Comparison of ENCODE assay signal across 32 cellular contexts in the genomic region with DNA sequence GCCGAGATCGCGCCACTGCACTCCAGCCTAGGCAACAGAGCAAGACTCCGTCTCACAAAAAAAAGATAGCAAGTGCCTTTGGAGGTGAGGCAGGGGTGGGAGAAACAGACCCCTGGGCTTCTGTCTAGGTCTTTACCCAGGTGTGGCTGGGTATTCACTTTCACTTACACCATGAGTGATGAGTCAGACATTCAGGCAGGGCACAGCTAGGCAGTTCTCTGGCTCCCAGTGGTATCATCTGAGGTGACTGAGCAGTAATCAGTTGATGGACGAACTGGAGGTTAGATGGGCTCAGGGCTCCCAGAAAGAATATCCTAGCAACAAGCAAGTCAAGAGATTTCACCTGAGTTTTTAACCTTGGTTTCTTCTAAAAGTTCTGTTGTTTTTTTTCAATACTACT.
"Had no signal": no experiment of that assay in that cellular context is flagged by ENCODE, and none has a peak within 500 bp of the region (broad histone marks: within the 10 kb centered on the region; RNA-seq: fewer than 3 reads in every experiment).

No MANE protein-coding gene starts in this region.

- H3K4me1 ChIP-seq: neural progenitor cell, uterus had no signal

- H3K36me3 Mint-ChIP-seq: natural killer cell; stimulated activated memory B cell treated with anti-CD40 and anti-IgM and Interleukin-4, amounts not matched to agents 10 μg/mL and 1 μg/mL and 100 μg/mL, for 72 hours had no signal

- H3K36me3 ChIP-seq: brain microvascular endothelial cell, left lung, lower lobe of right lung, neural progenitor cell, right atrium auricular region, uterus had no signal

- H3K27me3 Mint-ChIP-seq: activated T-cell treated with anti-CD3 and anti-CD28 coated beads, Interleukin-2, amount 50 U/mL, for 24 hours; stimulated activated naive CD8-positive, alpha-beta T cell treated with anti-CD3 and anti-CD28 coated beads, Interleukin-15, amount 100 ng/mL, for 72 hours had no signal

- H3K9ac ChIP-seq: neural progenitor cell had no signal

- H3K27ac Mint-ChIP-seq: activated T-cell treated with anti-CD3 and anti-CD28 coated beads, Interleukin-2, amount 50 U/mL, for 24 hours; dendritic cell treated with granulocyte-macrophage colony-stimulating factor and Interleukin-4, amounts not matched to agents 40 ng/mL and 50 ng/mL, for 4 days; natural killer cell; neural progenitor cell; stimulated activated memory B cell treated with anti-CD40 and anti-IgM and Interleukin-4, amounts not matched to agents 10 μg/mL and 1 μg/mL and 100 μg/mL, for 72 hours; stimulated activated naive CD8-positive, alpha-beta T cell treated with anti-CD3 and anti-CD28 coated beads, Interleukin-15, amount 100 ng/mL, for 72 hours; T-helper 1 cell treated with Interleukin-12 subunit alpha and Interleukin-12 subunit beta and Interleukin-4 antibody, amounts not matched to agents 30 μg/mL and 1 μg/mL, for 36 hours; type B pancreatic cell had no signal

- H3K4me3 Mint-ChIP-seq: activated T-cell treated with anti-CD3 and anti-CD28 coated beads, Interleukin-2, amount 50 U/mL, for 24 hours; dendritic cell treated with granulocyte-macrophage colony-stimulating factor and Interleukin-4, amounts not matched to agents 40 ng/mL and 50 ng/mL, for 4 days; natural killer cell; neural progenitor cell; stimulated activated memory B cell treated with anti-CD40 and anti-IgM and Interleukin-4, amounts not matched to agents 10 μg/mL and 1 μg/mL and 100 μg/mL, for 72 hours; stimulated activated naive CD8-positive, alpha-beta T cell treated with anti-CD3 and anti-CD28 coated beads, Interleukin-15, amount 100 ng/mL, for 72 hours; T-helper 1 cell treated with Interleukin-12 subunit alpha and Interleukin-12 subunit beta and Interleukin-4 antibody, amounts not matched to agents 30 μg/mL and 1 μg/mL, for 36 hours; type B pancreatic cell had no signal

- H3K4me2 ChIP-seq: neural progenitor cell, smooth muscle cell had no signal

- H3K4me3 ChIP-seq: left lung, lower lobe of right lung, neural progenitor cell, right atrium auricular region, smooth muscle cell, uterus had no signal

- H3K9me3 ChIP-seq: left lung, lower lobe of right lung, right atrium auricular region, uterus had no signal

- H3K27me3 ChIP-seq: brain microvascular endothelial cell, left lung, neural progenitor cell, right atrium auricular region, uterus had no signal

- H3K27ac ChIP-seq: brain microvascular endothelial cell, left lung, lower lobe of right lung, neural progenitor cell, right atrium auricular region, uterus, VCaP had no signal

- DNase-seq: activated CD4-positive, alpha-beta T cell treated with anti-CD3 and anti-CD28 coated beads for 48 hours; activated CD4-positive, alpha-beta T cell treated with anti-CD3 and anti-CD28 coated beads, Interleukin-2, amount 50 U/mL, for 48 hours; activated CD8-positive, alpha-beta memory T cell treated with anti-CD3 and anti-CD28 coated beads, Interleukin-2, amount 50 U/mL, for 48 hours; activated gamma-delta T cell; activated naive CD4-positive, alpha-beta T cell treated with anti-CD3 and anti-CD28 coated beads, Interleukin-2, amount 50 U/mL, for 16 hours; activated T-cell treated with anti-CD3 and anti-CD28 coated beads, Interleukin-2, amount 50 U/mL, for 24 hours; amniotic stem cell; brain microvascular endothelial cell; central memory CD4-positive, alpha-beta T cell; effector CD4-positive, alpha-beta T cell; hippocampal formation; left lung; lower lobe of right lung; mesendoderm; natural killer cell; occipital lobe; stimulated activated CD4-positive, alpha-beta T cell treated with anti-CD3 and anti-CD28 coated beads, Interleukin-1b, Interleukin-23, amount 100 ng/mL, for 48 hours; stimulated activated CD4-positive, alpha-beta T cell treated with anti-CD3 and anti-CD28 coated beads, Interleukin-4, amount 100 ng/mL, for 4 hours; stimulated activated CD8-positive, alpha-beta memory T cell treated with anti-CD3 and anti-CD28 coated beads, Interleukin-4, amount 100 ng/mL, for 48 hours; stimulated activated naive CD8-positive, alpha-beta T cell treated with anti-CD3 and anti-CD28 coated beads, Interleukin-15, amount 100 ng/mL, for 72 hours; substantia nigra; T-helper 9 cell; uterus had no signal

- ATAC-seq: activated CD4-positive, CD25-positive, alpha-beta regulatory T cell treated with anti-CD3 and anti-CD28 coated beads, Interleukin-2, amount 50 U/mL, for 24 hours; left lung; lower lobe of right lung; natural killer cell; stimulated activated memory B cell treated with anti-CD40 and anti-IgM and Interleukin-4, amounts not matched to agents 10 μg/mL and 1 μg/mL and 100 μg/mL, for 72 hours; stimulated activated naive CD8-positive, alpha-beta T cell treated with anti-CD3 and anti-CD28 coated beads, Interleukin-15, amount 100 ng/mL, for 72 hours had no signal

- H3K9me3 Mint-ChIP-seq: activated T-cell treated with anti-CD3 and anti-CD28 coated beads, Interleukin-2, amount 50 U/mL, for 24 hours; dendritic cell treated with granulocyte-macrophage colony-stimulating factor and Interleukin-4, amounts not matched to agents 40 ng/mL and 50 ng/mL, for 4 days; natural killer cell; neural progenitor cell; stimulated activated memory B cell treated with anti-CD40 and anti-IgM and Interleukin-4, amounts not matched to agents 10 μg/mL and 1 μg/mL and 100 μg/mL, for 72 hours; T-helper 1 cell treated with Interleukin-12 subunit alpha and Interleukin-12 subunit beta and Interleukin-4 antibody, amounts not matched to agents 30 μg/mL and 1 μg/mL, for 36 hours; type B pancreatic cell had no signal

- H2AFZ ChIP-seq: neural progenitor cell had no signal
